Comparison of ENCODE assay signal across 25 cellular contexts in genomic region chr2:173032032-173032431, GRCh38.
"Had no signal": no experiment of that assay in that cellular context is flagged by ENCODE, and none has a peak within 500 bp of the region (broad histone marks: within the 10 kb centered on the region; RNA-seq: fewer than 3 reads in every experiment).

No MANE protein-coding gene starts in this region.

- H3K4me3 ChIP-seq: coronary artery, esophagus squamous epithelium, lung, mucosa of descending colon, prostate gland, sigmoid colon, skin epidermis, spleen, transverse colon, upper lobe of right lung, uterus had no signal

- H3K27me3 ChIP-seq: esophagus squamous epithelium, sigmoid colon, spleen, transverse colon, upper lobe of right lung, uterus had no signal

- DNase-seq: dermis blood vessel endothelial cell; effector memory CD4-positive, alpha-beta T cell; esophagus squamous epithelium; head of caudate nucleus; mucosa of descending colon; naive B cell; nucleus accumbens; right cardiac atrium; sigmoid colon; spleen; stimulated activated CD4-positive, alpha-beta T cell treated with anti-CD3 and anti-CD28 coated beads, Interleukin-4, amount 100 ng/mL, for 4 hours; stimulated activated naive CD8-positive, alpha-beta T cell treated with anti-CD3 and anti-CD28 coated beads, Interleukin-15, Interleukin-2, amounts not matched to agents 100 U/mL and 50 U/mL, for 24 hours; substantia nigra; transverse colon; upper lobe of right lung; uterus had no signal

- H3K4me1 ChIP-seq: prostate gland, uterus had no signal

- H3K36me3 ChIP-seq: esophagus squamous epithelium, prostate gland, sigmoid colon, spleen, transverse colon, upper lobe of right lung, uterus had no signal

- H3K9me3 ChIP-seq: esophagus squamous epithelium, mucosa of descending colon, prostate gland, sigmoid colon, spleen, transverse colon, upper lobe of right lung, uterus had no signal

- ATAC-seq: mucosa of descending colon; natural killer cell treated with Interleukin-12 subunit alpha and Interleukin-12 subunit beta and Interleukin-15 and Interleukin-18, amount 100 ng/mL, for 72 hours; right cardiac atrium; stimulated activated memory B cell treated with anti-CD40 and anti-IgM and Interleukin-4, amounts not matched to agents 10 μg/mL and 1 μg/mL and 100 μg/mL, for 72 hours; stimulated activated naive CD8-positive, alpha-beta T cell treated with anti-CD3 and anti-CD28 coated beads, Interleukin-15, Interleukin-2, amounts not matched to agents 100 U/mL and 50 U/mL, for 24 hours; upper lobe of right lung had no signal

- H3K27ac ChIP-seq: coronary artery, esophagus squamous epithelium, prostate gland, skin epidermis, spleen, transverse colon, upper lobe of right lung, uterus had no signal

- FAIRE-seq: endothelial cell of umbilical vein, frontal cortex, keratinocyte had no signal
